ENCODE assay signal across 8 cellular contexts in the genomic region with DNA sequence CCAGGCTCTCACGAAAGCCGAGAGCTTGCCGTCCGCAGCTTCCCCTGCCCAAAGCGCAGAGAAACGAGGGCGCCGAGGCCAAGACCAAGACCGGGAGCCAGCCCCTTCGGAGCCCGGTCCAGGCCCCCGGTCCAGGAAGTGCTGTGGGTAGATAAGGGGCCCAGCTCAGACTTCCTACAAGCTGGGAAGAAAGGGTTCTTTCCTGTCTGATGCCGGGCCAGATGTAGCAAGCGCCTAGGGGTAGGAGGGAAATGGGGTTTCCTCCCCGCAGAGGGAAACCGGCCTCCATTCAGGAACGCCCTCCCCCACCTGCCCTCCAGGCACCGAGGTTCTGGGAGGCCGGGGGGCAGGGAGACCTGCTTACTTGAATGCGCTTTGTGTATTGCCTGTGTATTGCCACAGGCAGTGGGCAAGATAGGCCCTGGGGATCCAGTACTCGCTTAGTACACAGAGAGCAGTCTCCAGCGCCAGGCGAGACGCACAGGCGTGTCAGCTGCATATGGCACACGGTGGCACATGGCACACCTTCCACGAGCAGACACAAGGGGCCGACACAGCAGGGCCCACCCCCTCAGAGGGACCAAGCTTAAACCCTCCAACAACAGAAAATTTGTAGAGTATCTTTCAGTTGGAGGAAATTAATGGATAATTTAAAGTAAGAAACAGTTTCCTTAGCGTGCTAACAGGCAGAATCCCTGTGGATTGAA. TPM values are rescaled to one million over a fixed set of nuclear protein-coding genes. Genes with fewer than 3 reads are reported as not detected.
DNase-seq lines count a peak whose midpoint lies in the region; ATAC-seq and TF ChIP-seq lines count a peak whose summit lies in the region.

No MANE protein-coding gene starts in this region.

- H3K9me3 Mint-ChIP-seq in activated CD8-positive, alpha-beta T cell treated with anti-CD3 and anti-CD28 coated beads, Interleukin-2, amount 10 ng/mL, durations not matched to agents 7 days and 5 days (ENCODE audit: insufficient read depth), result no peaks in the 10 kb centered on the region
- H3K9me3 Mint-ChIP-seq in neural crest cell, result no peaks in the 10 kb centered on the region

- H3K27ac Mint-ChIP-seq in activated CD8-positive, alpha-beta T cell treated with anti-CD3 and anti-CD28 coated beads, Interleukin-2, amount 10 ng/mL, durations not matched to agents 7 days and 5 days, result peak overlapping the region; percentile 46
- no peak overlapping the region for H3K27ac Mint-ChIP-seq in neural crest cell (ENCODE audit: unreplicated experiment)

- peaks cover 18% of the 10 kb centered on the region for H3K27me3 Mint-ChIP-seq in activated CD8-positive, alpha-beta T cell treated with anti-CD3 and anti-CD28 coated beads, Interleukin-2, amount 10 ng/mL, durations not matched to agents 7 days and 5 days (ENCODE audit: low read depth)
- H3K27me3 Mint-ChIP-seq in neural crest cell (ENCODE audit: low read depth), result peaks cover 16% of the 10 kb centered on the region

- H3K4me3 Mint-ChIP-seq in activated CD8-positive, alpha-beta T cell treated with anti-CD3 and anti-CD28 coated beads, Interleukin-2, amount 10 ng/mL, durations not matched to agents 7 days and 5 days, result peak overlapping the region; percentile 52
- peak overlapping the region; percentile 67 for H3K4me3 Mint-ChIP-seq in neural crest cell

- no peaks in the 10 kb centered on the region for H3K36me3 Mint-ChIP-seq in activated CD8-positive, alpha-beta T cell treated with anti-CD3 and anti-CD28 coated beads, Interleukin-2, amount 10 ng/mL, durations not matched to agents 7 days and 5 days (ENCODE audit: low read depth)
- no peaks in the 10 kb centered on the region for H3K36me3 Mint-ChIP-seq in neural crest cell (ENCODE audit: low read depth)

- DNase-seq in AML-193 (lab: John Stamatoyannopoulos, UW) (peak; percentile 78), NCI-H2081 (lab: John Stamatoyannopoulos, UW) (peak; percentile 76 to 91), epidermal melanocyte (ENCODE audit: insufficient read length, low spot score) (peak; percentile 39), neural crest cell (ENCODE audit: low read depth, low spot score) (no peak), NCI-H1048 (lab: John Stamatoyannopoulos, UW) (no peak), Ammon's horn (ENCODE audit: low spot score) (no peak)
- DNase-seq in activated CD8-positive, alpha-beta T cell treated with anti-CD3 and anti-CD28 coated beads, Interleukin-2, amount 10 ng/mL, durations not matched to agents 7 days and 5 days, result peak; percentile 40

- CTCF ChIA-PET in activated CD8-positive, alpha-beta T cell treated with anti-CD3 and anti-CD28 coated beads, Interleukin-2, amount 10 ng/mL, durations not matched to agents 7 days and 5 days (lab: Charles Lee), result interaction anchor here (1.1 to 2.9 kb wide), 9 partner anchors 11 to 166 kb away, joined by 3 to 9 read pairs (median 5); partner anchors contain the start of gene ACE

- no peak for TF ChIP-seq CTCF in neural crest cell (conservative IDR thresholded peaks at IDR 0.05)

- POLR2A ChIA-PET in activated CD8-positive, alpha-beta T cell treated with anti-CD3 and anti-CD28 coated beads, Interleukin-2, amount 10 ng/mL, durations not matched to agents 7 days and 5 days (lab: Charles Lee), result no interaction called here

- H3K4me1 Mint-ChIP-seq in activated CD8-positive, alpha-beta T cell treated with anti-CD3 and anti-CD28 coated beads, Interleukin-2, amount 10 ng/mL, durations not matched to agents 7 days and 5 days (ENCODE audit: low read depth), result peaks cover 29% of the 10 kb centered on the region
- H3K4me1 Mint-ChIP-seq in neural crest cell, result peaks cover 20% of the 10 kb centered on the region

- ATAC-seq in GM21717 (IDR thresholded peaks at IDR 0.05; ENCODE audit: unreplicated experiment), result peak; percentile 5
- ATAC-seq in activated CD8-positive, alpha-beta T cell treated with anti-CD3 and anti-CD28 coated beads, Interleukin-2, amount 10 ng/mL, durations not matched to agents 7 days and 5 days, result peak; percentile 33

RNA-seq across cellular contexts. Expression of gene CYB561, which starts 1.0 kb away (rescaled TPM):
- total RNA-seq in activated CD8-positive, alpha-beta T cell treated with anti-CD3 and anti-CD28 coated beads, Interleukin-2, amount 10 ng/mL, durations not matched to agents 7 days and 5 days, result 1 to 10 TPM; 2.0 to 2.4 TPM
- 10.5 and 12.2 TPM in 2 replicates for total RNA-seq in neural crest cell

RNA-seq across cellular contexts. Expression of gene ACE, which starts 29.7 kb away (rescaled TPM):
- under 1 TPM in 1 of 2 experiments, not detected in 1; 0.18 TPM for total RNA-seq in activated CD8-positive, alpha-beta T cell treated with anti-CD3 and anti-CD28 coated beads, Interleukin-2, amount 10 ng/mL, durations not matched to agents 7 days and 5 days
- total RNA-seq in neural crest cell, result 0.42 and 0.61 TPM in 2 replicates

Comparison
In these comparisons a context has a peak if more than half of its experiments do, and no peak if none do; other contexts are left out.
1. DNase-seq: peak in AML-193 (2 of 2), NCI-H2081 (2 of 2), activated CD8-positive, alpha-beta T cell treated with anti-CD3 and anti-CD28 coated beads, Interleukin-2, amount 10 ng/mL, durations not matched to agents 7 days and 5 days (single experiment) and epidermal melanocyte (single experiment); none in neural crest cell (single experiment), NCI-H1048 (single experiment) and Ammon's horn (single experiment).